ENCODE assay signal across 9 cellular contexts in genomic region chr14:103074699-103075341, GRCh38. TPM values are rescaled to one million over a fixed set of nuclear protein-coding genes. Genes with fewer than 3 reads are reported as not detected.
A peak's percentile ranks its signal among the peaks of the same experiment; 100 is the strongest.
DNase-seq lines count a peak whose midpoint lies in the region; ATAC-seq and TF ChIP-seq lines count a peak whose summit lies in the region.
"Had no signal": no experiment of that assay in that cellular context is flagged by ENCODE, and none has a peak within 500 bp of the region (broad histone marks: within the 10 kb centered on the region; RNA-seq: fewer than 3 reads in every experiment).

No MANE protein-coding gene starts in this region.

- H3K4me1 Mint-ChIP-seq in T-helper 2 cell treated with Interferon-gamma antibody and Interleukin-4, amounts not matched to agents 5 μg/mL and 100 μg/mL, for 36 hours (ENCODE audit: low read depth) = no peaks in the 10 kb centered on the region
- no peaks in the 10 kb centered on the region for H3K4me1 Mint-ChIP-seq in activated T-helper 17 cell treated with anti-CD3 and anti-CD28 coated beads, Interleukin-2, amount 50 U/mL, for 72 hours

- no peak overlapping the region for H3K27ac Mint-ChIP-seq in T-helper 2 cell treated with Interferon-gamma antibody and Interleukin-4, amounts not matched to agents 5 μg/mL and 100 μg/mL, for 36 hours
- H3K27ac Mint-ChIP-seq in activated T-helper 17 cell treated with anti-CD3 and anti-CD28 coated beads, Interleukin-2, amount 50 U/mL, for 72 hours = no peak overlapping the region

- 30% methylated on average over 16 of the region's 21 CpGs for WGBS in hepatocyte (ENCODE audit: low lambda C conversion rate, missing lambda C conversion rate)
- WGBS in spleen, 5 donors = 23 to 29% (median 25%) methylated on average over 18 to 21 of the region's 21 CpGs

- peak in 2 of 3 experiments; percentile 48 to 69 for DNase-seq in NCI-H1417 (lab: John Stamatoyannopoulos, UW)
- no peak for DNase-seq in NCI-H1417 treated with DMSO at 0.1 percent for 48 hours (lab: John Stamatoyannopoulos, UW)
- no peak for DNase-seq in T-helper 2 cell treated with Interferon-gamma antibody and Interleukin-4, amounts not matched to agents 5 μg/mL and 100 μg/mL, for 36 hours (ENCODE audit: low spot score)
- peak; percentile 75 for DNase-seq in hepatocyte (ENCODE audit: low spot score)
- peak; percentile 88 for DNase-seq in spleen
- no peak for DNase-seq in NCI-H345 (lab: John Stamatoyannopoulos, UW)

- ATAC-seq in activated T-helper 17 cell treated with anti-CD3 and anti-CD28 coated beads, Interleukin-2, amount 50 U/mL, for 72 hours (replicated peaks) = no peak
- ATAC-seq in GM21717 (IDR thresholded peaks at IDR 0.05; ENCODE audit: unreplicated experiment) = no peak

- no peaks in the 10 kb centered on the region for H3K27me3 ChIP-seq in hepatocyte
- peaks cover 0 to 31% (median 0%) of the 10 kb centered on the region in 7 donors for H3K27me3 ChIP-seq in spleen (replicated peaks in 1 of 7)

- peak overlapping the region; percentile 1 for H3K4me3 ChIP-seq in hepatocyte
- peak overlapping the region in 6 of 8 donors; percentile 33 to 69 (median 44) for H3K4me3 ChIP-seq in spleen

- peak overlapping the region; percentile 84 for H3K4me2 ChIP-seq in hepatocyte

- no peaks in the 10 kb centered on the region for H3K36me3 Mint-ChIP-seq in T-helper 2 cell treated with Interferon-gamma antibody and Interleukin-4, amounts not matched to agents 5 μg/mL and 100 μg/mL, for 36 hours (ENCODE audit: low read depth)
- no peaks in the 10 kb centered on the region for H3K36me3 Mint-ChIP-seq in activated T-helper 17 cell treated with anti-CD3 and anti-CD28 coated beads, Interleukin-2, amount 50 U/mL, for 72 hours (ENCODE audit: low read depth)

- H3K27me3 Mint-ChIP-seq in T-helper 2 cell treated with Interferon-gamma antibody and Interleukin-4, amounts not matched to agents 5 μg/mL and 100 μg/mL, for 36 hours (ENCODE audit: low read depth) = peaks cover 7% of the 10 kb centered on the region
- no peaks in the 10 kb centered on the region for H3K27me3 Mint-ChIP-seq in activated T-helper 17 cell treated with anti-CD3 and anti-CD28 coated beads, Interleukin-2, amount 50 U/mL, for 72 hours

- no peaks in the 10 kb centered on the region for H3K79me2 ChIP-seq in hepatocyte

- no peaks in the 10 kb centered on the region for H3K9me3 Mint-ChIP-seq in T-helper 2 cell treated with Interferon-gamma antibody and Interleukin-4, amounts not matched to agents 5 μg/mL and 100 μg/mL, for 36 hours
- no peaks in the 10 kb centered on the region for H3K9me3 Mint-ChIP-seq in activated T-helper 17 cell treated with anti-CD3 and anti-CD28 coated beads, Interleukin-2, amount 50 U/mL, for 72 hours

- TF ChIP-seq CTCF in hepatocyte (IDR thresholded peaks at IDR 0.05; ENCODE audit: poor library complexity) (no peak), spleen (IDR thresholded peaks at IDR 0.05 in 8 of 11, conservative IDR thresholded peaks at IDR 0.05 in 3 of 11) (no peak)

- peak overlapping the region; percentile 63 for H3K27ac ChIP-seq in hepatocyte
- peak overlapping the region in 6 of 8 donors; percentile 38 to 80 (median 66) for H3K27ac ChIP-seq in spleen

- H3K9me2 ChIP-seq in hepatocyte (replicated peaks; ENCODE audit: insufficient read depth) = no peaks in the 10 kb centered on the region

- peak overlapping the region; percentile 73 for H2AFZ ChIP-seq in hepatocyte

- H3K36me3 ChIP-seq in hepatocyte (replicated peaks; ENCODE audit: insufficient read depth, low read depth) (no peaks in the 10 kb centered on the region), spleen (no peaks in the 10 kb centered on the region)

- peak overlapping the region; percentile 27 for H3K4me3 Mint-ChIP-seq in T-helper 2 cell treated with Interferon-gamma antibody and Interleukin-4, amounts not matched to agents 5 μg/mL and 100 μg/mL, for 36 hours
- H3K4me3 Mint-ChIP-seq in activated T-helper 17 cell treated with anti-CD3 and anti-CD28 coated beads, Interleukin-2, amount 50 U/mL, for 72 hours = no peak overlapping the region

- no peak for TF ChIP-seq POLR2A in spleen (IDR thresholded peaks at IDR 0.05)

- intact Hi-C loops in spleen (cut with DNase I; ENCODE audit: low total_unique reads) = loop anchor here (10.0 kb wide), 1 partner anchor 220 kb away; no protein-coding TSS in a partner anchor

- peaks cover 16% of the 10 kb centered on the region for H3K4me1 ChIP-seq in hepatocyte (ENCODE audit: insufficient read depth)
- peaks cover 7 to 67% (median 44%) of the 10 kb centered on the region in 6 donors for H3K4me1 ChIP-seq in spleen

- H3K9me3 ChIP-seq in hepatocyte (ENCODE audit: low read depth) (no peaks in the 10 kb centered on the region), spleen (no peaks in the 10 kb centered on the region)

- no peaks in the 10 kb centered on the region for H4K20me1 ChIP-seq in hepatocyte (ENCODE audit: insufficient read depth, poor library complexity, severe bottlenecking)

RNA-seq across cellular contexts. Expression of gene LBHD2, which starts 9.2 kb away (rescaled TPM):
- total RNA-seq in hepatocyte (not detected in 2 replicates), spleen (not detected)
- polyA plus RNA-seq in hepatocyte (0.21 TPM in 1 of 2 replicates, not detected in the other), spleen (under 1 TPM in 2 of 3 donors, not detected in 1; 0.52 to 0.55 TPM)
- total RNA-seq in activated T-helper 17 cell treated with anti-CD3 and anti-CD28 coated beads, Interleukin-2, amount 50 U/mL, for 72 hours = not detected
- polyA plus RNA-seq: AG04450 had no signal

RNA-seq across cellular contexts. Expression of gene CDC42BPB, which starts 17.5 kb away (rescaled TPM):
- 41.7 and 60.6 TPM in 2 replicates for total RNA-seq in hepatocyte
- 9.4 and 10.2 TPM in 2 replicates for polyA plus RNA-seq in hepatocyte
- 10 to 100 TPM; 40.2 to 94.5 (median 79.6) TPM for total RNA-seq in spleen
- 10 to 100 TPM in 2 of 3 donors, 1 to 10 TPM in 1; 6.4 to 22.6 (median 10.1) TPM for polyA plus RNA-seq in spleen
- 1 to 10 TPM; 7.2 to 7.3 TPM for total RNA-seq in activated T-helper 17 cell treated with anti-CD3 and anti-CD28 coated beads, Interleukin-2, amount 50 U/mL, for 72 hours

RNA-seq across cellular contexts. Expression of gene EXOC3L4, which starts 19.7 kb away (rescaled TPM):
- total RNA-seq in hepatocyte = 12.4 and 35.3 TPM in 2 replicates
- polyA plus RNA-seq in hepatocyte = 31.0 and 40.3 TPM in 2 replicates
- total RNA-seq in spleen = 10 to 100 TPM in 4 of 7 donors, 1 to 10 TPM in 3; 2.0 to 30.0 (median 10.5) TPM
- 10 to 100 TPM; 18.5 to 39.2 (median 25.4) TPM for polyA plus RNA-seq in spleen
- total RNA-seq in activated T-helper 17 cell treated with anti-CD3 and anti-CD28 coated beads, Interleukin-2, amount 50 U/mL, for 72 hours = not detected
- polyA plus RNA-seq: AG04450 had no signal

RNA-seq across cellular contexts. Expression of gene TNFAIP2, which starts 48.4 kb away (rescaled TPM):
- total RNA-seq in hepatocyte (14.0 and 16.0 TPM in 2 replicates), spleen (100 to 1,000 TPM; 147 to 297 (median 261) TPM)
- polyA plus RNA-seq in hepatocyte (14.2 and 28.2 TPM in 2 replicates), spleen (100 to 1,000 TPM in 2 of 3 donors, 10 to 100 TPM in 1; 90.2 to 410 (median 391) TPM)
- 1 to 10 TPM; 3.0 to 4.0 TPM for total RNA-seq in activated T-helper 17 cell treated with anti-CD3 and anti-CD28 coated beads, Interleukin-2, amount 50 U/mL, for 72 hours

Comparison
In these comparisons a context has a peak if more than half of its experiments do, and no peak if none do; other contexts are left out.
1. DNase-seq: peak in NCI-H1417 (2 of 3), hepatocyte (single experiment) and spleen (single experiment); none in NCI-H1417 treated with DMSO at 0.1 percent for 48 hours (single experiment), T-helper 2 cell treated with Interferon-gamma antibody and Interleukin-4, amounts not matched to agents 5 μg/mL and 100 μg/mL, for 36 hours (single experiment) and NCI-H345 (single experiment).